ENCODE assay signal across 29 cellular contexts in genomic region chr12:98974767-98975381, GRCh38.
"Had no signal": no experiment of that assay in that cellular context is flagged by ENCODE, and none has a peak within 500 bp of the region (broad histone marks: within the 10 kb centered on the region; RNA-seq: fewer than 3 reads in every experiment).

No MANE protein-coding gene starts in this region.

- H3K36me3 ChIP-seq: colonic mucosa, esophagus muscularis mucosa, esophagus squamous epithelium, gastrocnemius medialis, gastroesophageal sphincter, heart left ventricle, heart right ventricle had no signal

- H3K4me1 ChIP-seq: colonic mucosa, esophagus muscularis mucosa, esophagus squamous epithelium, foreskin keratinocyte, gastrocnemius medialis, gastroesophageal sphincter, heart right ventricle had no signal

- H3K27me3 ChIP-seq: colonic mucosa, dorsolateral prefrontal cortex, esophagus muscularis mucosa, esophagus squamous epithelium, foreskin keratinocyte, gastrocnemius medialis, gastroesophageal sphincter, heart left ventricle, heart right ventricle had no signal

- H3K9me3 ChIP-seq: colonic mucosa, esophagus muscularis mucosa, esophagus squamous epithelium, gastrocnemius medialis, gastroesophageal sphincter had no signal

- DNase-seq: colonic mucosa; cortex of kidney; dermis blood vessel endothelial cell; dorsolateral prefrontal cortex; effector CD4-positive, alpha-beta T cell; effector CD8-positive, alpha-beta T cell; effector memory CD4-positive, alpha-beta T cell; effector memory CD8-positive, alpha-beta T cell; endodermal cell; erythroblast; esophagus squamous epithelium; foreskin fibroblast; foreskin keratinocyte; foreskin melanocyte; gastrocnemius medialis; glutamatergic neuron; head of caudate nucleus; heart left ventricle; heart right ventricle had no signal

- ATAC-seq: effector memory CD8-positive, alpha-beta T cell; esophagus mucosa; gastrocnemius medialis; gastroesophageal sphincter; heart left ventricle; heart right ventricle had no signal

- H3K27ac ChIP-seq: colonic mucosa, coronary artery, epithelial cell of prostate, esophagus muscularis mucosa, esophagus squamous epithelium, foreskin keratinocyte, gastrocnemius medialis, gastroesophageal sphincter, heart left ventricle, heart right ventricle had no signal

- H3K4me3 ChIP-seq: colonic mucosa, coronary artery, dorsolateral prefrontal cortex, esophagus muscularis mucosa, esophagus squamous epithelium, gastrocnemius medialis, gastroesophageal sphincter, heart left ventricle, heart right ventricle had no signal

- H3K4me3 Mint-ChIP-seq: dendritic cell treated with granulocyte-macrophage colony-stimulating factor and Interleukin-4, amounts not matched to agents 40 ng/mL and 50 ng/mL, for 4 days; effector memory CD8-positive, alpha-beta T cell; endodermal cell had no signal

- FAIRE-seq: colon, endometrium, endothelial cell of umbilical vein, frontal cortex had no signal

- H3K27ac Mint-ChIP-seq: dendritic cell treated with granulocyte-macrophage colony-stimulating factor and Interleukin-4, amounts not matched to agents 40 ng/mL and 50 ng/mL, for 4 days; effector memory CD8-positive, alpha-beta T cell; endodermal cell had no signal

- H3K27me3 Mint-ChIP-seq: dendritic cell treated with granulocyte-macrophage colony-stimulating factor and Interleukin-4, amounts not matched to agents 40 ng/mL and 50 ng/mL, for 4 days; effector memory CD8-positive, alpha-beta T cell had no signal

- H3K9me3 Mint-ChIP-seq: dendritic cell treated with granulocyte-macrophage colony-stimulating factor and Interleukin-4, amounts not matched to agents 40 ng/mL and 50 ng/mL, for 4 days had no signal
